19 cellular contexts compared by ENCODE assay signal in genomic region chr10:131640045-131640644, GRCh38.
DNase-seq lines count a peak whose midpoint lies in the region; ATAC-seq and TF ChIP-seq lines count a peak whose summit lies in the region.
"Had no signal": no experiment of that assay in that cellular context is flagged by ENCODE, and none has a peak within 500 bp of the region (broad histone marks: within the 10 kb centered on the region; RNA-seq: fewer than 3 reads in every experiment).

No MANE protein-coding gene starts in this region.

- H3K9me3 Mint-ChIP-seq in type B pancreatic cell: peaks cover 12% of the 10 kb centered on the region
- H3K9me3 Mint-ChIP-seq in activated naive CD4-positive, alpha-beta T cell treated with anti-CD3 and anti-CD28 coated beads, Interleukin-2, amount 50 U/mL, for 72 hours: peaks cover 4 to 13% of the 10 kb centered on the region in 2 donors

- H3K79me2 ChIP-seq in hepatocyte: no peaks in the 10 kb centered on the region

- no peak overlapping the region for H3K27ac ChIP-seq in BLaER1 treated with 17β-estradiol and CSF1 and Interleukin-3, amounts not matched to agents 10 nM and 100 nM
- H3K27ac ChIP-seq in HEK293 (ENCODE audit: extremely low read depth, low read depth, low read length) (no peak overlapping the region), hepatocyte (peak overlapping the region; percentile 77)

- H3K36me3 ChIP-seq in BLaER1 treated with 17β-estradiol and CSF1 and Interleukin-3, amounts not matched to agents 10 nM and 100 nM: peaks cover 0 to 3% (median 0%) of the 10 kb centered on the region in 11 experiments; a peak in 2 of 22 replicates
- H3K36me3 ChIP-seq in HEK293 (ENCODE audit: control insufficient read depth in 2 of 2, insufficient read depth in 1 of 2, low read length in 2 of 2) (no peaks in the 10 kb centered on the region), hepatocyte (replicated peaks; ENCODE audit: insufficient read depth, low read depth) (no peaks in the 10 kb centered on the region)
- H3K36me3 ChIP-seq: BE2C had no signal

- ATAC-seq in activated naive CD4-positive, alpha-beta T cell treated with anti-CD3 and anti-CD28 coated beads, Interleukin-2, amount 50 U/mL, for 72 hours: no peak
- ATAC-seq in GM21786 (IDR thresholded peaks at IDR 0.05; ENCODE audit: unreplicated experiment): no peak

- peaks cover 14% of the 10 kb centered on the region for H3K27me3 Mint-ChIP-seq in type B pancreatic cell
- H3K27me3 Mint-ChIP-seq: CD4-positive, CD25-positive, alpha-beta regulatory T cell had no signal

- no peaks in the 10 kb centered on the region for H3K9me2 ChIP-seq in hepatocyte (replicated peaks; ENCODE audit: insufficient read depth)

- CTCF ChIA-PET in HEK293 (lab: Yijun Ruan, JAX): no interaction called here

- peak overlapping the region in 7 of 11 experiments; percentile 63 to 70 (median 68); a peak in 5 of 22 replicates for H3K4me2 ChIP-seq in BLaER1 treated with 17β-estradiol and CSF1 and Interleukin-3, amounts not matched to agents 10 nM and 100 nM
- H3K4me2 ChIP-seq in hepatocyte: no peak overlapping the region

- POLR2A ChIA-PET in HEK293 (lab: Yijun Ruan, JAX): no interaction called here

- H3K27ac Mint-ChIP-seq in type B pancreatic cell: peak overlapping the region; percentile 90
- no peak overlapping the region for H3K27ac Mint-ChIP-seq in activated naive CD4-positive, alpha-beta T cell treated with anti-CD3 and anti-CD28 coated beads, Interleukin-2, amount 50 U/mL, for 72 hours
- H3K27ac Mint-ChIP-seq: CD14-positive monocyte; CD4-positive, alpha-beta memory T cell; CD4-positive, CD25-positive, alpha-beta regulatory T cell; CD8-positive, alpha-beta memory T cell had no signal

- H3K4me1 Mint-ChIP-seq in type B pancreatic cell (ENCODE audit: unreplicated experiment): peaks cover 15% of the 10 kb centered on the region
- H3K4me1 Mint-ChIP-seq: CD14-positive monocyte; CD4-positive, alpha-beta memory T cell; CD4-positive, CD25-positive, alpha-beta regulatory T cell; CD8-positive, alpha-beta memory T cell had no signal

- H2AFZ ChIP-seq in hepatocyte: no peak overlapping the region

- H3K9me3 ChIP-seq in BLaER1 treated with 17β-estradiol and CSF1 and Interleukin-3, amounts not matched to agents 10 nM and 100 nM (replicated peaks in 1 of 11): peaks cover 22 to 27% (median 22%) of the 10 kb centered on the region in 11 experiments
- H3K9me3 ChIP-seq in HEK293 (ENCODE audit: control insufficient read depth, insufficient read depth, low read depth, low read length) (no peaks in the 10 kb centered on the region), hepatocyte (ENCODE audit: low read depth) (peaks cover 5% of the 10 kb centered on the region)
- H3K9me3 ChIP-seq: BE2C had no signal

- no peak for TF ChIP-seq CTCF in HEK293 (tag by site-specific recombination; IDR thresholded peaks at IDR 0.05)
- TF ChIP-seq CTCF in hepatocyte (IDR thresholded peaks at IDR 0.05; ENCODE audit: poor library complexity): no peak
- TF ChIP-seq CTCF in type B pancreatic cell (conservative IDR thresholded peaks at IDR 0.05): no peak

- no peak overlapping the region for H3K4me3 ChIP-seq in BLaER1 treated with 17β-estradiol and CSF1 and Interleukin-3, amounts not matched to agents 10 nM and 100 nM
- H3K4me3 ChIP-seq in HEK293 (ENCODE audit: low read depth, low read length) (no peak overlapping the region), hepatocyte (no peak overlapping the region)

- H4K20me1 ChIP-seq in BLaER1 treated with 17β-estradiol and CSF1 and Interleukin-3, amounts not matched to agents 10 nM and 100 nM: no peaks in the 10 kb centered on the region
- no peaks in the 10 kb centered on the region for H4K20me1 ChIP-seq in hepatocyte (ENCODE audit: insufficient read depth, poor library complexity, severe bottlenecking)

- DNase-seq in hepatocyte (ENCODE audit: low spot score) (no peak), type B pancreatic cell (ENCODE audit: extremely low spot score, unreplicated experiment) (no peak), NCI-H524 (lab: John Stamatoyannopoulos, UW) (no peak)
- DNase-seq in activated naive CD4-positive, alpha-beta T cell treated with anti-CD3 and anti-CD28 coated beads, Interleukin-2, amount 50 U/mL, for 72 hours (ENCODE audit: low spot score in 2 of 2): no peak
- no peak for DNase-seq in activated CD8-positive, alpha-beta memory T cell treated with anti-CD3 and anti-CD28 coated beads for 24 hours
- DNase-seq: 8988T; ACHN; BE2C; C1 segment of cervical spinal cord; CD4-positive, alpha-beta memory T cell; CD4-positive, CD25-positive, alpha-beta regulatory T cell; CD8-positive, alpha-beta memory T cell; COR-L47; DMS79 treated with DMSO at 0.1 percent for 48 hours; GF-D8 had no signal

- no peak overlapping the region for H3K9ac ChIP-seq in BLaER1 treated with 17β-estradiol and CSF1 and Interleukin-3, amounts not matched to agents 10 nM and 100 nM

- no peaks in the 10 kb centered on the region for H3K27me3 ChIP-seq in BLaER1 treated with 17β-estradiol and CSF1 and Interleukin-3, amounts not matched to agents 10 nM and 100 nM
- no peaks in the 10 kb centered on the region for H3K27me3 ChIP-seq in hepatocyte
- H3K27me3 ChIP-seq: BE2C had no signal

- H3K36me3 Mint-ChIP-seq in type B pancreatic cell: no peaks in the 10 kb centered on the region
- peaks cover 6 to 14% of the 10 kb centered on the region in 2 donors for H3K36me3 Mint-ChIP-seq in activated naive CD4-positive, alpha-beta T cell treated with anti-CD3 and anti-CD28 coated beads, Interleukin-2, amount 50 U/mL, for 72 hours
- H3K36me3 Mint-ChIP-seq: CD14-positive monocyte; CD4-positive, CD25-positive, alpha-beta regulatory T cell; CD8-positive, alpha-beta memory T cell had no signal

- 91% methylated on average over 2 of the region's 2 CpGs for WGBS in hepatocyte (ENCODE audit: low lambda C conversion rate, missing lambda C conversion rate)

- peaks cover 16 to 23% (median 20%) of the 10 kb centered on the region in 10 experiments for H3K4me1 ChIP-seq in BLaER1 treated with 17β-estradiol and CSF1 and Interleukin-3, amounts not matched to agents 10 nM and 100 nM
- no peaks in the 10 kb centered on the region for H3K4me1 ChIP-seq in HEK293 (ENCODE audit: control insufficient read depth, insufficient read depth, low read length)
- peaks cover 11% of the 10 kb centered on the region for H3K4me1 ChIP-seq in hepatocyte (ENCODE audit: insufficient read depth)
- H3K4me1 ChIP-seq: BE2C had no signal

- no peak overlapping the region for H3K4me3 Mint-ChIP-seq in type B pancreatic cell
- H3K4me3 Mint-ChIP-seq: CD14-positive monocyte; CD4-positive, alpha-beta memory T cell; CD4-positive, CD25-positive, alpha-beta regulatory T cell; CD8-positive, alpha-beta memory T cell had no signal

TF ChIP-seq in HEK293, 187 proteins besides CTCF, POLR2A, EP300 and RAD21:
- no peak for TF ChIP-seq ZNF10 (tag by site-specific recombination; IDR thresholded peaks at IDR 0.05)
- TF ChIP-seq SETDB1 (IDR thresholded peaks at IDR 0.05; ENCODE audit: insufficient read length, low read length): peak; percentile 99
